ENCODE assay signal across 10 cellular contexts in genomic region chr19:48394331-48395169, GRCh38. TPM values are rescaled to one million over a fixed set of nuclear protein-coding genes. Genes with fewer than 3 reads are reported as not detected.
A peak's percentile ranks its signal among the peaks of the same experiment; 100 is the strongest.
DNase-seq lines count a peak whose midpoint lies in the region; ATAC-seq and TF ChIP-seq lines count a peak whose summit lies in the region.
"Had no signal": no experiment of that assay in that cellular context is flagged by ENCODE, and none has a peak within 500 bp of the region (broad histone marks: within the 10 kb centered on the region; RNA-seq: fewer than 3 reads in every experiment).

No MANE protein-coding gene starts in this region.

- H3K36me3 Mint-ChIP-seq in WTC11 = no peaks in the 10 kb centered on the region

- peak overlapping the region; percentile 83 for H3K4me3 Mint-ChIP-seq in WTC11

- CTCF ChIA-PET in A673 (lab: Charles Lee) = interaction anchor here (0.6 to 1.1 kb wide), 3 partner anchors 9 to 92 kb away, joined by 3 to 9 read pairs (median 5); no protein-coding TSS in a partner anchor
- CTCF ChIA-PET in WTC11 (lab: Charles Lee) = interaction anchor here (0.8 to 2.4 kb wide), 9 partner anchors 13 to 189 kb away, joined by 3 to 13 read pairs (median 5); partner anchors contain the start of gene TMEM143

- no peak for ATAC-seq in WTC11
- ATAC-seq in GM21619 (IDR thresholded peaks at IDR 0.05; ENCODE audit: unreplicated experiment) = no peak
- no peak for ATAC-seq in HG02588 (IDR thresholded peaks at IDR 0.05; ENCODE audit: unreplicated experiment)
- no peak for ATAC-seq in HG02938 (IDR thresholded peaks at IDR 0.05; ENCODE audit: unreplicated experiment)

- POLR2A ChIA-PET in A673 (lab: Charles Lee; ENCODE audit: low non-redundant PET) (interaction anchor here (0.5 kb wide), 1 partner anchor 211 kb away, joined by 3 read pairs; no protein-coding TSS in a partner anchor), WTC11 (lab: Charles Lee) (interaction anchor here (0.8 kb wide), 1 partner anchor 10 kb away, joined by 3 read pairs; no protein-coding TSS in a partner anchor)

- H3K27ac ChIP-seq in A673 (ENCODE audit: low read depth, low read length, poor library complexity, severe bottlenecking) (no peak overlapping the region), DOHH2 (ENCODE audit: low read depth, low read length) (no peak overlapping the region)

- H3K36me3 ChIP-seq in A673 (ENCODE audit: insufficient read depth, low read length, poor library complexity, severe bottlenecking) = no peaks in the 10 kb centered on the region
- H3K36me3 ChIP-seq in DOHH2 (ENCODE audit: control insufficient read depth, low read length) = peaks cover 9% of the 10 kb centered on the region
- peaks cover 2% of the 10 kb centered on the region for H3K36me3 ChIP-seq in iPS-15b (ENCODE audit: control insufficient read depth, insufficient read depth, low read length)

- H3K9ac ChIP-seq in iPS-15b (ENCODE audit: low read depth, low read length) = no peak overlapping the region

- peak overlapping the region; percentile 39 for H3K4me2 ChIP-seq in DOHH2 (ENCODE audit: low read length)

- no peak overlapping the region for H3K27ac Mint-ChIP-seq in WTC11
- H3K27ac Mint-ChIP-seq: progenitor cell of endocrine pancreas had no signal

- H3K9me3 Mint-ChIP-seq in WTC11 = no peaks in the 10 kb centered on the region

- H3K9me3 ChIP-seq in A673 (ENCODE audit: low read depth, low read length, poor library complexity, severe bottlenecking) = no peaks in the 10 kb centered on the region
- no peaks in the 10 kb centered on the region for H3K9me3 ChIP-seq in DOHH2 (ENCODE audit: control insufficient read depth, insufficient read depth, low read length)
- no peaks in the 10 kb centered on the region for H3K9me3 ChIP-seq in iPS-15b (ENCODE audit: control insufficient read depth, insufficient read depth, low read length)

- H3K27me3 ChIP-seq in A673 (replicated peaks; ENCODE audit: insufficient read depth, low read depth, low read length, poor library complexity) (no peaks in the 10 kb centered on the region), DOHH2 (ENCODE audit: control insufficient read depth, low read length) (peaks cover 59% of the 10 kb centered on the region), iPS-15b (ENCODE audit: control insufficient read depth, insufficient read depth, low read length) (peaks cover 45% of the 10 kb centered on the region)

- no TSS peak for BruUV-seq in A673 (replicated peaks; lab: Mats Ljungman, UMichigan)

- H4K20me1 ChIP-seq in DOHH2 (ENCODE audit: control insufficient read depth, insufficient read depth, low read depth, low read length) = peaks cover 3% of the 10 kb centered on the region; the same call in 1 of the 2 replicates

- TF ChIP-seq CTCF in A673 (conservative IDR thresholded peaks at IDR 0.05; ENCODE audit: low read depth, low read length) (no peak), DOHH2 (IDR thresholded peaks at IDR 0.05; ENCODE audit: low read depth, low read length, poor library complexity, severe bottlenecking) (no peak), WTC11 (IDR thresholded peaks at IDR 0.05) (no peak)

- H3K4me1 Mint-ChIP-seq in WTC11 = peaks cover 53% of the 10 kb centered on the region

- peak overlapping the region; percentile 57 for H3K4me3 ChIP-seq in A673 (ENCODE audit: low read depth, low read length, poor library complexity, severe bottlenecking)
- H3K4me3 ChIP-seq in DOHH2 (ENCODE audit: low read length) = no peak overlapping the region
- H3K4me3 ChIP-seq in iPS-15b (ENCODE audit: low read depth, low read length) = peak overlapping the region; percentile 52

- H3K9me2 ChIP-seq in DOHH2 (replicated peaks; ENCODE audit: control insufficient read depth, low read length) = no peaks in the 10 kb centered on the region

- intact Hi-C loops in A673 (cut with micrococcal nuclease; ENCODE audit: unreplicated experiment) = loop anchor here (5.0 kb wide), 2 partner anchors 53 to 72 kb away; partner anchors contain the start of gene GRWD1

- H3F3A ChIP-seq in DOHH2 (ENCODE audit: control insufficient read depth, insufficient read depth) = 0 out of 2 replicates have a peak, but pooled peaks cover 4% of the 10 kb centered on the region

- H3K27me3 Mint-ChIP-seq in WTC11 (ENCODE audit: low read depth) = peaks cover 60% of the 10 kb centered on the region

- no peak for DNase-seq in A673 (ENCODE audit: low spot score)
- DNase-seq in WTC11 (ENCODE audit: low spot score) = no peak
- no peak for DNase-seq in C1 segment of cervical spinal cord (lab: John Stamatoyannopoulos, UW)
- DNase-seq: GDM1 had no signal

- peaks cover 65% of the 10 kb centered on the region for H3K4me1 ChIP-seq in A673 (ENCODE audit: insufficient read depth, low read length, poor library complexity, severe bottlenecking)
- H3K4me1 ChIP-seq in DOHH2 (ENCODE audit: control insufficient read depth, low read length) = peaks cover 33% of the 10 kb centered on the region
- H3K4me1 ChIP-seq in iPS-15b (ENCODE audit: control insufficient read depth, insufficient read depth, low read length) = peaks cover 4% of the 10 kb centered on the region

- peaks cover 18% of the 10 kb centered on the region for H3K79me2 ChIP-seq in DOHH2 (ENCODE audit: control insufficient read depth, low read length)

TF ChIP-seq in WTC11, 78 proteins besides CTCF, POLR2A, EP300 and RAD21:
- TF ChIP-seq PRRX2 (CRISPR knock-in tag; IDR thresholded peaks at IDR 0.05) (0 out of 2 replicates have a peak, but pooled peaks have one; percentile 13), ZMAT4 (CRISPR knock-in tag; IDR thresholded peaks at IDR 0.05) (no peak)

RNA-seq across cellular contexts. Expression of gene GRIN2D, which starts 1.1 kb away (rescaled TPM):
- total RNA-seq in A673 (2021) (10.4 and 11.4 TPM in 2 replicates), WTC11 (2021) (23.0 to 27.8 TPM (median 25.3 TPM) in 3 replicates)

RNA-seq across cellular contexts. Expression of gene KDELR1, which starts 3.2 kb away (rescaled TPM):
- total RNA-seq in A673 (2021) = 197 and 200 TPM in 2 replicates
- 207 to 226 TPM (median 223 TPM) in 3 replicates for total RNA-seq in WTC11 (2021)

RNA-seq across cellular contexts. Expression of gene SYNGR4, which starts 30.4 kb away (rescaled TPM):
- total RNA-seq in A673 (2021) (0.50 TPM in 1 of 2 replicates, not detected in the other), WTC11 (2021) (not detected in 3 replicates)
- total RNA-seq: progenitor cell of endocrine pancreas had no signal

RNA-seq across cellular contexts. Expression of gene TMEM143, which starts 30.8 kb away (rescaled TPM):
- total RNA-seq in A673 (2021) = 7.5 and 7.9 TPM in 2 replicates
- 20.2 to 29.6 TPM (median 27.0 TPM) in 3 replicates for total RNA-seq in WTC11 (2021)

RNA-seq across cellular contexts. Expression of gene GRWD1, which starts 51.2 kb away (rescaled TPM):
- total RNA-seq in A673 (2021) (86.4 and 109 TPM in 2 replicates), WTC11 (2021) (59.8 to 67.2 TPM (median 61.6 TPM) in 3 replicates)
